ENCODE assay signal across 8 cellular contexts in genomic region chr10:14653271-14654161, GRCh38.
DNase-seq lines count a peak whose midpoint lies in the region; ATAC-seq and TF ChIP-seq lines count a peak whose summit lies in the region.

No MANE protein-coding gene starts in this region.

- no peaks in the 10 kb centered on the region for H3K79me2 ChIP-seq in neural progenitor cell (ENCODE audit: low read depth)

- POLR2A ChIA-PET in GM10248 (lab: Yijun Ruan, JAX), result no interaction called here

- intact Hi-C loops in left cardiac atrium (cut with DNase I), result no loop called here
- intact Hi-C loops in cardiac septum (cut with DNase I), result no loop called here

- H3K36me3 ChIP-seq in SJSA1, result no peaks in the 10 kb centered on the region
- no peaks in the 10 kb centered on the region for H3K36me3 ChIP-seq in esophagus (ENCODE audit: control insufficient read depth in 2 of 2, insufficient read depth in 2 of 2, low read length in 1 of 2)
- H3K36me3 ChIP-seq in neural progenitor cell, result no peaks in the 10 kb centered on the region

- no peak overlapping the region for H3K4me3 ChIP-seq in SJSA1
- H3K4me3 ChIP-seq in esophagus (ENCODE audit: low read depth in 1 of 2, low read length in 2 of 2), result no peak overlapping the region
- no peak overlapping the region for H3K4me3 ChIP-seq in neural progenitor cell

- H3K4me1 Mint-ChIP-seq in neural progenitor cell, result peaks cover 61% of the 10 kb centered on the region

- H3K9ac ChIP-seq in neural progenitor cell, result no peak overlapping the region

- H3K4me1 ChIP-seq in SJSA1 (replicated peaks) (peaks cover 21% of the 10 kb centered on the region), esophagus (ENCODE audit: control insufficient read depth in 2 of 2, insufficient read depth in 2 of 2, low read length in 1 of 2) (peaks cover 0 to 2% of the 10 kb centered on the region in 2 donors), neural progenitor cell (peaks cover 43% of the 10 kb centered on the region)

- H3K27me3 ChIP-seq in SJSA1 (replicated peaks) (no peaks in the 10 kb centered on the region), esophagus (ENCODE audit: control insufficient read depth in 1 of 2, insufficient read depth in 2 of 2, low read length in 2 of 2) (no peaks in the 10 kb centered on the region), neural progenitor cell (no peaks in the 10 kb centered on the region)

- H3K9me3 ChIP-seq in SJSA1 (replicated peaks), result no peaks in the 10 kb centered on the region
- H3K9me3 ChIP-seq in esophagus (ENCODE audit: control insufficient read depth in 2 of 2, insufficient read depth in 1 of 2, low read depth in 1 of 2, low read length in 1 of 2), result no peaks in the 10 kb centered on the region
- H3K9me3 ChIP-seq in neural progenitor cell (ENCODE audit: low read depth), result no peaks in the 10 kb centered on the region

- no peak overlapping the region for H2AFZ ChIP-seq in neural progenitor cell (replicated peaks)

- H3K4me2 ChIP-seq in neural progenitor cell, result peak overlapping the region; percentile 53

- CTCF ChIA-PET in GM10248 (lab: Yijun Ruan, JAX), result interaction anchor here (0.9 to 1.4 kb wide), 3 partner anchors 10 to 100 kb away, joined by 3 read pairs; no protein-coding TSS in a partner anchor

- peak overlapping the region; percentile 97 for H3K27ac Mint-ChIP-seq in neural progenitor cell

- no peaks in the 10 kb centered on the region for H3K9me3 Mint-ChIP-seq in neural progenitor cell

- 26 to 27% methylated on average over 8 of the region's 8 CpGs for WGBS in esophagus, 2 donors

- H4K20me1 ChIP-seq in neural progenitor cell (ENCODE audit: low read depth), result no peaks in the 10 kb centered on the region

- H3F3A ChIP-seq in neural progenitor cell (ENCODE audit: low read depth), result peaks cover 13% of the 10 kb centered on the region

- DNase-seq in left cardiac atrium (no peak), cardiac septum (ENCODE audit: low spot score) (no peak), SJSA1 (ENCODE audit: low read depth in 1 of 2, low spot score in 2 of 2) (peak; percentile 78 to 91), neural progenitor cell (ENCODE audit: low spot score) (peak; percentile 82), NCI-H2081 (lab: John Stamatoyannopoulos, UW) (no peak), NCI-H1048 (lab: John Stamatoyannopoulos, UW) (no peak), GM10248 (ENCODE audit: extremely low spot score) (no peak)

- peak overlapping the region; percentile 54 for H3K4me3 Mint-ChIP-seq in neural progenitor cell

- H3K27ac ChIP-seq in SJSA1 (peak overlapping the region; percentile 55), esophagus (ENCODE audit: low read depth in 2 of 2, low read length in 1 of 2) (peak overlapping the region; percentile 7 to 51), neural progenitor cell (peak overlapping the region; percentile 79)

- peaks cover 7% of the 10 kb centered on the region for H3K27me3 Mint-ChIP-seq in neural progenitor cell (ENCODE audit: insufficient read depth, low read depth)

- TF ChIP-seq CTCF in neural progenitor cell (IDR thresholded peaks at IDR 0.05), result no peak
- TF ChIP-seq CTCF in GM10248 (IDR thresholded peaks at IDR 0.05; ENCODE audit: control extremely low read depth, extremely low read depth, low read depth, missing control alignments), result no peak

- ATAC-seq in left cardiac atrium, result peak; percentile 87 to 89

- no peaks in the 10 kb centered on the region for H3K36me3 Mint-ChIP-seq in neural progenitor cell

Comparison
In these comparisons a context has a peak if more than half of its experiments do, and no peak if none do; other contexts are left out.
1. DNase-seq: peak in SJSA1 (2 of 2) and neural progenitor cell (single experiment); none in left cardiac atrium (single experiment), cardiac septum (single experiment), NCI-H2081 (0 of 2), NCI-H1048 (single experiment) and GM10248 (single experiment).
2. H3K27ac ChIP-seq: peak in every context shown above with its lines; median percentile 79 in neural progenitor cell; 55 in SJSA1; 29 in esophagus.